ENCODE assay signal across 31 cellular contexts in the genomic region with DNA sequence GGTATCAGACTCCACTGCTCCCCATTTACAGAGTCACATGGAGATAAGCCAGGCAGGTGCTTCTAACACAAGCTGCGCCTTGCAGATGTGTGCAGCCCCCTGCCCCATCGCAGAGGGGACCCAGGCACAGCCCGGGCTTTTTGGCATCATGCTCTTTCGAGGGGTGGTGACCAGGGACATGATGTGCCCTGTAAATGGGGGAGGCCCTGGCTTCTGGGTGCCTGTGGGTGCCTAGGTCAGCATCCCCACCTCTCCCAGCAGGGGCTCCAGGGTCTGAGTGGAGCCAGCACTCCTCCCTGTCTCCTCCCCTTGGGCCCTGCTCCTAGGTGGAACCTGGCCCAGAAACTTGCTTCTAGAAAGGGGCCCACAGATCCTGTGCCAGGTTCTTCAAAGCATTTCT. TPM values are rescaled to one million over a fixed set of nuclear protein-coding genes. Genes with fewer than 3 reads are reported as not detected.
"Had no signal": no experiment of that assay in that cellular context is flagged by ENCODE, and none has a peak within 500 bp of the region (broad histone marks: within the 10 kb centered on the region; RNA-seq: fewer than 3 reads in every experiment).

No MANE protein-coding gene starts in this region.

- H3K36me3 ChIP-seq: ascending aorta, cardiac muscle cell, WERI-Rb-1 had no signal

- ATAC-seq: activated CD8-positive, alpha-beta T cell treated with anti-CD3 and anti-CD28 coated beads for 36 hours; activated T-cell treated with anti-CD3 and anti-CD28 coated beads, Interleukin-2, amount 50 U/mL, for 4 hours had no signal

- H3K9me3 ChIP-seq: ascending aorta had no signal

- H3K4me3 ChIP-seq: ascending aorta, cardiac muscle cell, SK-N-MC had no signal

- DNase-seq: activated CD4-positive, alpha-beta T cell treated with anti-CD3 and anti-CD28 coated beads, Interleukin-2, amount 10 ng/mL, durations not matched to agents 24 days and 14 days; activated CD4-positive, alpha-beta T cell treated with anti-CD3 and anti-CD28 coated beads, Interleukin-2, amount 50 U/mL, for 4 hours; activated CD4-positive, CD25-positive, alpha-beta regulatory T cell; activated CD8-positive, alpha-beta T cell treated with anti-CD3 and anti-CD28 coated beads for 36 hours; activated gamma-delta T cell treated with Interleukin-2 at 50 U/mL for 16 hours; activated naive CD4-positive, alpha-beta T cell treated with anti-CD3 and anti-CD28 coated beads for 36 hours; activated T-cell treated with anti-CD3 and anti-CD28 coated beads for 4 hours; activated T-cell treated with anti-CD3 and anti-CD28 coated beads, Interleukin-2, amount 50 U/mL, for 4 hours; amygdala; NCI-H1092 treated with DMSO at 0.1 percent for 48 hours; NCI-H1417; NCI-H1694; NCI-H1930; NCI-H2081 treated with DMSO at 0.1 percent for 48 hours; NCI-H226; NCI-H524 treated with DMSO at 0.1 percent for 48 hours; OCI-M1; Right ventricle myocardium superior; T1000; WERI-Rb-1 had no signal

- H3K27ac ChIP-seq: ascending aorta, cardiac muscle cell, KMS-11, SK-N-MC, WERI-Rb-1 had no signal

- H3K4me1 ChIP-seq: ascending aorta had no signal

- H3K27me3 ChIP-seq: ascending aorta, cardiac muscle cell had no signal

RNA-seq across cellular contexts. Expression of a gene that starts 15.2 kb away (rescaled TPM):
- total RNA-seq: activated CD4-positive, alpha-beta T cell treated with anti-CD3 and anti-CD28 coated beads, Interleukin-2, amount 10 ng/mL, durations not matched to agents 24 days and 14 days; activated CD8-positive, alpha-beta memory T cell treated with anti-CD3 and anti-CD28 coated beads for 36 hours; activated CD8-positive, alpha-beta T cell treated with anti-CD3 and anti-CD28 coated beads for 36 hours; activated naive CD4-positive, alpha-beta T cell treated with anti-CD3 and anti-CD28 coated beads for 36 hours; activated T-cell treated with anti-CD3 and anti-CD28 coated beads, Interleukin-2, amount 50 U/mL, for 4 hours; activated T-helper 1 cell treated with anti-CD3 and anti-CD28 coated beads, Interleukin-12 subunit alpha, Interleukin-12 subunit beta, Interleukin-2, Interleukin-4 antibody, amounts not matched to agents 30 ng/mL and 10 ng/mL and 1 ng/mL, durations not matched to agents 14 hours and 24 hours and 36 hours; ascending aorta; cardiac muscle cell; chondrocyte; LHCN-M2; NCI-H460; Right ventricle myocardium superior; T-helper 1 cell treated with Interleukin-12 subunit alpha and Interleukin-12 subunit beta and Interleukin-4 antibody, amounts not matched to agents 30 ng/mL and 1 ng/mL, for 36 hours; T-helper 2 cell treated with Interferon-gamma antibody and Interleukin-4, amounts not matched to agents 100 ng/mL and 5 ng/mL, for 36 hours had no signal
